ENCODE assay signal across 14 cellular contexts in the genomic region with DNA sequence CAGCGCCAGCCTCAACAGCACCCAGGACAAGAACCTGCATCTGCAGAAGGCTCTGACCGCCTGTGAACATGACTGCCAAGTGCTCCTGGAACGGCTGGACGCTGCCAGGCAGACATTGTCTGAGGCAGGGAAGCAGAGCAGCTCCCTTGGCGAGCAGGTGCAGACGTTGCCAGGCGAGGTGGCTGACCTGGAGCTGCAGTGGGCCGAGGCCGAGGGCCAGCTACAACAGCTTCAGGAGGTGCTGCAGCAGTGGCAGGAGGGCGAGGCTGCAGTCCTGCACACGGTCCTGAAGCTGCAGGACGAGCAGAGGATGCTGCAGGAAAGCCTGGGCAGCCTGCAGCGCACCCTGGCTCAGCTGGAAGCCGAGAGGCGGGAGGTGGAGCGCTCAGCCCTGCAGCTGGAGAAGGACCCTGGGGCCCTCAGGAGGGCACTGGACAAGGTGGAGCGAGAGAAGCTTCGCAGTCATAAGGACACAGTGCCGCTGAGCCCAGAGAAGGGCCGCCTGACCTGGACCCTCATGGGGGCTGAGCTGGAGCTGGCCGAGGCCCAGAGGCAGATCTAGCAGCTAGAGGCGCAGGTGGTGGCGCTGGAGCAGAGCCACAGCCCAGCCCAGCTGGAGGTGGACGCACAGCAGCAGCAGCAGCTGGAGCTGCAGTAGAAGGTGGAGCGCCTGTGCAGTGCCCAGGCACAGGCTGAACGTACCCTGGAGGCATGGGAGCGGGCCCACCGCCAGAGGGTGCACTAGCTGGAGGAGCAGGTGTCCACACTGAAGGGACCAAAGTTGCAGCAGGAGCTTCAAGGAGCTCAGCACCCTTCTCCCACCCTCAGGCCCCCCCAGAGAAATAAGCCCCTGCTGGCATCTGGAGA. TPM values are rescaled to one million over a fixed set of nuclear protein-coding genes. Genes with fewer than 3 reads are reported as not detected.
DNase-seq lines count a peak whose midpoint lies in the region; ATAC-seq and TF ChIP-seq lines count a peak whose summit lies in the region.
"Had no signal": no experiment of that assay in that cellular context is flagged by ENCODE, and none has a peak within 500 bp of the region (broad histone marks: within the 10 kb centered on the region; RNA-seq: fewer than 3 reads in every experiment).

No MANE protein-coding gene starts in this region.

- H3K4ac ChIP-seq in H9 (ENCODE audit: low read depth, low read length) = no peak overlapping the region

- H3K4me3 Mint-ChIP-seq in H9 (no peak overlapping the region), endothelial cell (ENCODE audit: unreplicated experiment) (no peak overlapping the region)
- H3K4me3 Mint-ChIP-seq: T-helper 2 cell treated with Interferon-gamma antibody and Interleukin-4, amounts not matched to agents 5 μg/mL and 100 μg/mL, for 36 hours had no signal

- H4K91ac ChIP-seq in H9 (ENCODE audit: insufficient read length, low read depth, low read length) = no peak overlapping the region

- WGBS in H9 (ENCODE audit: extremely low coverage, insufficient read length, low lambda C conversion rate) = no CpG with 5 or more reads among the region's 28 CpGs
- 76% methylated on average over 11 of the region's 28 CpGs for WGBS in suprapubic skin

- no peak for ATAC-seq in HG03039 (IDR thresholded peaks at IDR 0.05; ENCODE audit: unreplicated experiment)

- H3K27me3 Mint-ChIP-seq in H9 (ENCODE audit: low read depth) (peaks cover 5% of the 10 kb centered on the region), endothelial cell (ENCODE audit: unreplicated experiment) (peaks cover 2% of the 10 kb centered on the region)

- no peak overlapping the region for H4K5ac ChIP-seq in H9 (ENCODE audit: insufficient read length, low read depth, low read length)

- TF ChIP-seq POLR2A in suprapubic skin (IDR thresholded peaks at IDR 0.05) = no peak

- no peaks in the 10 kb centered on the region for H4K20me1 ChIP-seq in H9 (ENCODE audit: control insufficient read depth, insufficient read depth, insufficient read length)
- H4K20me1 ChIP-seq in OCI-LY3 (ENCODE audit: insufficient read depth, low read length) = no peaks in the 10 kb centered on the region
- H4K20me1 ChIP-seq: BLaER1 treated with 17β-estradiol and CSF1 and Interleukin-3, amounts not matched to agents 10 nM and 100 nM had no signal

- H3K36me3 ChIP-seq in OCI-LY3 (replicated peaks; ENCODE audit: low read depth, low read length) (no peaks in the 10 kb centered on the region), suprapubic skin (no peaks in the 10 kb centered on the region)
- H3K36me3 ChIP-seq: BLaER1 treated with 17β-estradiol and CSF1 and Interleukin-3, amounts not matched to agents 10 nM and 100 nM had no signal

- H2BK120ac ChIP-seq in H9 (ENCODE audit: low read depth, low read length, poor library complexity, severe bottlenecking) = no peak overlapping the region

- H3K23ac ChIP-seq in H9 (ENCODE audit: insufficient read length, low read depth, low read length) = no peak overlapping the region

- no peaks in the 10 kb centered on the region for H3K4me1 ChIP-seq in H9 (ENCODE audit: insufficient read depth, low read length)
- H3K4me1 ChIP-seq in OCI-LY3 (ENCODE audit: low read length) = no peaks in the 10 kb centered on the region
- no peaks in the 10 kb centered on the region for H3K4me1 ChIP-seq in suprapubic skin
- H3K4me1 ChIP-seq: BLaER1 treated with 17β-estradiol and CSF1 and Interleukin-3, amounts not matched to agents 10 nM and 100 nM had no signal

- H3K36me3 Mint-ChIP-seq in H9 (ENCODE audit: insufficient read depth in 1 of 3, low read depth in 3 of 3) (peaks cover 0 to 15% (median 7%) of the 10 kb centered on the region in 3 experiments), endothelial cell (ENCODE audit: low read depth, unreplicated experiment) (no peaks in the 10 kb centered on the region)

- no peak overlapping the region for H2AFZ ChIP-seq in H9 (ENCODE audit: low read length)
- H2AFZ ChIP-seq in OCI-LY3 (ENCODE audit: low read depth, low read length) = no peak overlapping the region

- H3K9me3 Mint-ChIP-seq in H9 (peaks cover 49 to 69% of the 10 kb centered on the region in 2 experiments), endothelial cell (ENCODE audit: unreplicated experiment) (no peaks in the 10 kb centered on the region)
- H3K9me3 Mint-ChIP-seq: activated T-helper 2 cell treated with anti-CD3 and anti-CD28 coated beads, Interferon-gamma antibody, Interleukin-2, Interleukin-4, amounts not matched to agents 10 μg/mL and 5 μg/mL and 100 μg/mL, durations not matched to agents 14 hours and 24 hours and 36 hours; T-helper 2 cell treated with Interferon-gamma antibody and Interleukin-4, amounts not matched to agents 5 μg/mL and 100 μg/mL, for 36 hours had no signal

- H3K56ac ChIP-seq in H9 (ENCODE audit: insufficient read length, low read depth, low read length) = no peak overlapping the region

- H2BK5ac ChIP-seq in H9 (ENCODE audit: insufficient read length, low read length) = no peak overlapping the region

- H4K8ac ChIP-seq in H9 (replicated peaks; ENCODE audit: insufficient read length, low read depth, low read length) = no peak overlapping the region

- no peak overlapping the region for H3K4me3 ChIP-seq in OCI-LY3 (ENCODE audit: low read length)
- H3K4me3 ChIP-seq in suprapubic skin = no peak overlapping the region
- H3K4me3 ChIP-seq: BLaER1 treated with 17β-estradiol and CSF1 and Interleukin-3, amounts not matched to agents 10 nM and 100 nM; lung had no signal

- no peaks in the 10 kb centered on the region for H3K9me3 ChIP-seq in H9 (ENCODE audit: control insufficient read depth, low read depth, low read length)
- H3K9me3 ChIP-seq in OCI-LY3 (ENCODE audit: insufficient read depth, low read length) = no peaks in the 10 kb centered on the region
- no peaks in the 10 kb centered on the region for H3K9me3 ChIP-seq in suprapubic skin

- no peaks in the 10 kb centered on the region for H3K23me2 ChIP-seq in H9 (ENCODE audit: insufficient read length, low read depth, low read length, poor library complexity, severe bottlenecking)

- H3K27ac ChIP-seq in H9 (ENCODE audit: insufficient read length, low read depth, low read length) (no peak overlapping the region), OCI-LY3 (ENCODE audit: low read length) (no peak overlapping the region), suprapubic skin (no peak overlapping the region)
- H3K27ac ChIP-seq: BLaER1 treated with 17β-estradiol and CSF1 and Interleukin-3, amounts not matched to agents 10 nM and 100 nM had no signal

- H3K9ac ChIP-seq in H9 (ENCODE audit: extremely low read depth, insufficient read length, low read length) (no peak overlapping the region), OCI-LY3 (ENCODE audit: low read length) (no peak overlapping the region)
- H3K9ac ChIP-seq: BLaER1 treated with 17β-estradiol and CSF1 and Interleukin-3, amounts not matched to agents 10 nM and 100 nM had no signal

- DNase-seq in DMS153 (lab: John Stamatoyannopoulos, UW) (peak; percentile 42), H9 (no peak), endothelial cell (ENCODE audit: low spot score) (peak; percentile 43), KG1 (lab: John Stamatoyannopoulos, UW) (no peak), suprapubic skin (ENCODE audit: low spot score in 2 of 2) (no peak)
- no peak for DNase-seq in stimulated activated CD4-positive, alpha-beta T cell treated with anti-CD3 and anti-CD28 coated beads, Interleukin-1b, Interleukin-23, amount 100 ng/mL, for 48 hours
- DNase-seq: activated CD4-positive, alpha-beta T cell treated with anti-CD3 and anti-CD28 coated beads, Interleukin-2, amount 50 U/mL, for 4 hours; NCI-H1105 treated with DMSO at 0.1 percent for 48 hours had no signal

- no peak for TF ChIP-seq EP300 in suprapubic skin (IDR thresholded peaks at IDR 0.05)

- peak; percentile 48; the same call in 2 of the 3 replicates for TF ChIP-seq CTCF in H9 (conservative IDR thresholded peaks at IDR 0.05)
- peak; percentile 33 for TF ChIP-seq CTCF in OCI-LY3 (IDR thresholded peaks at IDR 0.05; ENCODE audit: low read depth, low read length)
- no peak for TF ChIP-seq CTCF in endothelial cell (IDR thresholded peaks at IDR 0.05; ENCODE audit: unreplicated experiment)
- no peak for TF ChIP-seq CTCF in suprapubic skin (IDR thresholded peaks at IDR 0.05)

- no peak overlapping the region for H2BK12ac ChIP-seq in H9 (ENCODE audit: insufficient read length, low read depth, low read length)

- no peak overlapping the region for H3K4me2 ChIP-seq in H9 (ENCODE audit: insufficient read depth, insufficient read length, low read length)
- H3K4me2 ChIP-seq in OCI-LY3 (ENCODE audit: low read length) = no peak overlapping the region
- H3K4me2 ChIP-seq: BLaER1 treated with 17β-estradiol and CSF1 and Interleukin-3, amounts not matched to agents 10 nM and 100 nM had no signal

- H3T11ph ChIP-seq in H9 (ENCODE audit: low read length) = no peak overlapping the region

- H3K79me2 ChIP-seq in H9 (ENCODE audit: insufficient read depth, low read length) (no peaks in the 10 kb centered on the region), OCI-LY3 (ENCODE audit: low read length) (no peaks in the 10 kb centered on the region)

- H2AK5ac ChIP-seq in H9 (ENCODE audit: insufficient read length, low read length) = no peak overlapping the region

- no peaks in the 10 kb centered on the region for H3K79me1 ChIP-seq in H9 (ENCODE audit: insufficient read depth, low read depth, low read length, poor library complexity, severe bottlenecking)

- no peak overlapping the region for H2BK20ac ChIP-seq in H9 (ENCODE audit: low read depth, low read length, poor library complexity, severe bottlenecking)

- H3K4me1 Mint-ChIP-seq in H9 (no peaks in the 10 kb centered on the region), endothelial cell (ENCODE audit: unreplicated experiment) (no peaks in the 10 kb centered on the region)

- H3K14ac ChIP-seq in H9 (ENCODE audit: insufficient read depth, low read length) = no peak overlapping the region

- H3K27me3 ChIP-seq in H9 (ENCODE audit: insufficient read depth, low read length) = no peaks in the 10 kb centered on the region
- H3K27me3 ChIP-seq in OCI-LY3 (ENCODE audit: low read depth, low read length) = no peaks in the 10 kb centered on the region
- H3K27me3 ChIP-seq in suprapubic skin = no peaks in the 10 kb centered on the region

- H3K27ac Mint-ChIP-seq in H9 (no peak overlapping the region), endothelial cell (ENCODE audit: unreplicated experiment) (no peak overlapping the region)
- H3K27ac Mint-ChIP-seq: activated T-helper 2 cell treated with anti-CD3 and anti-CD28 coated beads, Interferon-gamma antibody, Interleukin-2, Interleukin-4, amounts not matched to agents 10 μg/mL and 5 μg/mL and 100 μg/mL, durations not matched to agents 14 hours and 24 hours and 36 hours; T-helper 2 cell treated with Interferon-gamma antibody and Interleukin-4, amounts not matched to agents 5 μg/mL and 100 μg/mL, for 36 hours had no signal

- no peak overlapping the region for H3K18ac ChIP-seq in H9 (ENCODE audit: insufficient read length, low read depth, low read length)

- no peak overlapping the region for H2BK15ac ChIP-seq in H9 (ENCODE audit: low read depth, low read length)

RNA-seq across cellular contexts. Expression of gene SMIM10L2A, which starts 16.4 kb away (rescaled TPM):
- total RNA-seq in H9 (2021) (18.1 and 18.3 TPM in 2 replicates), endothelial cell (ENCODE audit: unreplicated experiment) (23.6 TPM), suprapubic skin (1 to 10 TPM; 1.4 to 5.1 (median 3.3) TPM)

Comparison
In these comparisons a context has a peak if more than half of its experiments do, and no peak if none do; other contexts are left out.
1. DNase-seq: peak in DMS153 (single experiment) and endothelial cell (single experiment); none in H9 (single experiment), stimulated activated CD4-positive, alpha-beta T cell treated with anti-CD3 and anti-CD28 coated beads, Interleukin-1b, Interleukin-23, amount 100 ng/mL, for 48 hours (single experiment), KG1 (single experiment) and suprapubic skin (0 of 2).
2. CTCF ChIP-seq: peak in H9 (single experiment) and OCI-LY3 (single experiment); none in endothelial cell (single experiment) and suprapubic skin (0 of 2).